ENCODE assay signal across 29 cellular contexts in the genomic region with DNA sequence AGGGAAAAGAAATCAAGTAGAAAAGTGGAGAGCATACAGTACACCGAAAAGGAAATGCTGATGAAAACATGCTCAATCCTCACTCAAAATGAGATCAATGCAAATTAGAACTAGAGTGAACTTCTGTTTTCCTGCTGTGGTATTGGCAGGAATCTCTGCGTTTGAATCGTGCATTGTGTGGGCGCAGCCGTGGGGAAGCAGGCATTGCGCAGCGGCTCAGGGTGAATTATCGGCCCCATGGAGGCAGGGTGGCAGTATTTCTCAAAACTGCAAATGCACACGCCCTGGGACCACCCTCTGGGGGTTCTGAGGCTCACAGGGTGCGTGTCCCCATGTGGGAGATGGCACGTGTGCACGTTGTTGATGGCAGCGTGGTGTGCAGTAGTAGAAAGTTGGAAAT.
DNase-seq lines count a peak whose midpoint lies in the region; ATAC-seq, FAIRE-seq and TF ChIP-seq lines count a peak whose summit lies in the region.
"Had no signal": no experiment of that assay in that cellular context is flagged by ENCODE, and none has a peak within 500 bp of the region (broad histone marks: within the 10 kb centered on the region; RNA-seq: fewer than 3 reads in every experiment).

No MANE protein-coding gene starts in this region.

- no peaks in the 10 kb centered on the region; the same call in 1 of the 2 replicates for H3K4me1 ChIP-seq in GM23338 (ENCODE audit: insufficient read depth)
- H3K4me1 ChIP-seq: A549, body of pancreas, vagina had no signal

- no peaks in the 10 kb centered on the region for H4K20me1 ChIP-seq in GM23338 (replicated peaks; ENCODE audit: insufficient read depth)

- ATAC-seq in GM23338 (no peak), HG02623 (IDR thresholded peaks at IDR 0.05; ENCODE audit: unreplicated experiment) (no peak)
- ATAC-seq: A549; body of pancreas; left colon; right cardiac atrium; stimulated activated naive CD8-positive, alpha-beta T cell treated with anti-CD3 and anti-CD28 coated beads, Interleukin-15, amount 100 ng/mL, for 72 hours had no signal

- no peaks in the 10 kb centered on the region; the same call in 2 of the 3 replicates for H3K9me3 Mint-ChIP-seq in GM23338
- H3K9me3 Mint-ChIP-seq: CD8-positive, alpha-beta memory T cell; stimulated activated naive CD8-positive, alpha-beta T cell treated with anti-CD3 and anti-CD28 coated beads, Interleukin-15, amount 100 ng/mL, for 72 hours had no signal

- H2AFZ ChIP-seq in GM23338, result no peak overlapping the region
- H2AFZ ChIP-seq: hepatocyte had no signal

- no peak overlapping the region for H3K4me3 ChIP-seq in GM23338
- H3K4me3 ChIP-seq: A549, body of pancreas, hepatocyte, thyroid gland, vagina had no signal

- FAIRE-seq in H54 (lab: Jason Lieb, UNC), result no peak
- FAIRE-seq: A549, endothelial cell of umbilical vein, frontal cortex had no signal

- peak overlapping the region; percentile 32; the same call in 1 of the 2 replicates for H3K27ac ChIP-seq in GM23338 (ENCODE audit: low read depth)
- H3K27ac ChIP-seq: A549, body of pancreas, hepatocyte, vagina had no signal

- H3K79me2 ChIP-seq in GM23338 (replicated peaks; ENCODE audit: insufficient read depth), result no peaks in the 10 kb centered on the region

- H3F3A ChIP-seq in GM23338 (replicated peaks; ENCODE audit: low read depth), result no peaks in the 10 kb centered on the region

- H3K27me3 ChIP-seq in GM23338 (ENCODE audit: insufficient read depth), result no peaks in the 10 kb centered on the region
- H3K27me3 ChIP-seq: body of pancreas, hepatocyte, thyroid gland, vagina had no signal

- H3K9me2 ChIP-seq in GM23338 (ENCODE audit: insufficient read depth), result no peaks in the 10 kb centered on the region

- H3K36me3 Mint-ChIP-seq in GM23338 (ENCODE audit: low read depth), result no peaks in the 10 kb centered on the region

- H3K4me1 Mint-ChIP-seq in GM23338, result peaks cover 26% of the 10 kb centered on the region
- H3K4me1 Mint-ChIP-seq: CD8-positive, alpha-beta memory T cell; stimulated activated naive CD8-positive, alpha-beta T cell treated with anti-CD3 and anti-CD28 coated beads, Interleukin-15, amount 100 ng/mL, for 72 hours had no signal

- H3K27me3 Mint-ChIP-seq in GM23338 (ENCODE audit: insufficient read depth, low read depth, poor library complexity), result peaks cover 9% of the 10 kb centered on the region
- H3K27me3 Mint-ChIP-seq: CD8-positive, alpha-beta memory T cell; stimulated activated naive CD8-positive, alpha-beta T cell treated with anti-CD3 and anti-CD28 coated beads, Interleukin-15, amount 100 ng/mL, for 72 hours had no signal

- H3K4me2 ChIP-seq in GM23338, result no peak overlapping the region
- H3K4me2 ChIP-seq: A549, hepatocyte had no signal

- no peak overlapping the region for H3K4me3 Mint-ChIP-seq in GM23338
- H3K4me3 Mint-ChIP-seq: CD8-positive, alpha-beta memory T cell; stimulated activated naive CD8-positive, alpha-beta T cell treated with anti-CD3 and anti-CD28 coated beads, Interleukin-15, amount 100 ng/mL, for 72 hours had no signal

- H3K27ac Mint-ChIP-seq in GM23338, result no peak overlapping the region

- no peak for TF ChIP-seq POLR2A in H54 (IDR thresholded peaks at IDR 0.05; ENCODE audit: low read depth, low read length)

- no peak for TF ChIP-seq CTCF in GM23338 (conservative IDR thresholded peaks at IDR 0.05; ENCODE audit: low read depth in 2 of 2)

- no peak for DNase-seq in GM23338 (ENCODE audit: low spot score)
- DNase-seq in astrocyte of the hippocampus (ENCODE audit: low read depth, low spot score), result peak; percentile 86
- peak in 39 of 42 donors; percentile 26 to 78 (median 57) for DNase-seq in head of caudate nucleus
- peak; percentile 56 for DNase-seq in putamen (ENCODE audit: low spot score)
- DNase-seq in activated naive CD4-positive, alpha-beta T cell (lab: John Stamatoyannopoulos, UW), result no peak
- no peak for DNase-seq in H54 (ENCODE audit: insufficient read length, low spot score)
- DNase-seq in NCI-H2171 (lab: John Stamatoyannopoulos, UW), result no peak
- DNase-seq: activated CD4-positive, alpha-beta T cell treated with anti-CD3 and anti-CD28 coated beads, Interleukin-2, amount 50 U/mL, for 4 hours; activated naive CD4-positive, alpha-beta T cell treated with Interleukin-2 at 50 U/mL for 16 hours; AML-193; body of pancreas; CD8-positive, alpha-beta memory T cell; HCEC 1CT; left colon; mammary epithelial cell; NCI-H1092 treated with DMSO at 0.1 percent for 48 hours; NCI-H187; NCI-H2171 treated with DMSO at 0.1 percent for 48 hours; NCI-H524 treated with DMSO at 0.1 percent for 48 hours; right cardiac atrium; stimulated activated CD4-positive, alpha-beta T cell treated with anti-CD3 and anti-CD28 coated beads, Interleukin-2, amount 100 ng/mL, for 24 hours; stimulated activated naive CD8-positive, alpha-beta T cell treated with anti-CD3 and anti-CD28 coated beads, Interleukin-15, amount 100 ng/mL, for 72 hours; thyroid gland had no signal

- intact Hi-C loops in head of caudate nucleus (cut with DNase I), result no loop called here

- no peaks in the 10 kb centered on the region for H3K36me3 ChIP-seq in GM23338 (ENCODE audit: insufficient read depth)
- H3K36me3 ChIP-seq: thyroid gland, vagina had no signal

TF ChIP-seq in GM23338, 12 proteins besides CTCF, POLR2A, EP300 and RAD21 (continues in another document):
- no peak for TF ChIP-seq NANOG (IDR thresholded peaks at IDR 0.05; ENCODE audit: borderline replicate concordance)
- TF ChIP-seq, protein P1, sequence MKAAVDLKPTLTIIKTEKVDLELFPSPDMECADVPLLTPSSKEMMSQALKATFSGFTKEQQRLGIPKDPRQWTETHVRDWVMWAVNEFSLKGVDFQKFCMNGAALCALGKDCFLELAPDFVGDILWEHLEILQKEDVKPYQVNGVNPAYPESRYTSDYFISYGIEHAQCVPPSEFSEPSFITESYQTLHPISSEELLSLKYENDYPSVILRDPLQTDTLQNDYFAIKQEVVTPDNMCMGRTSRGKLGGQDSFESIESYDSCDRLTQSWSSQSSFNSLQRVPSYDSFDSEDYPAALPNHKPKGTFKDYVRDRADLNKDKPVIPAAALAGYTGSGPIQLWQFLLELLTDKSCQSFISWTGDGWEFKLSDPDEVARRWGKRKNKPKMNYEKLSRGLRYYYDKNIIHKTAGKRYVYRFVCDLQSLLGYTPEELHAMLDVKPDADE (IDR thresholded peaks at IDR 0.05), result no peak
- no peak for TF ChIP-seq ZNF462 (CRISPR knock-in tag; IDR thresholded peaks at IDR 0.05)
- no peak for TF ChIP-seq ZNF331 (CRISPR knock-in tag; IDR thresholded peaks at IDR 0.05; ENCODE audit: low read depth)
- no peak for TF ChIP-seq JUNB (IDR thresholded peaks at IDR 0.05; ENCODE audit: unreplicated experiment)
- TF ChIP-seq CREB1 (CRISPR knock-in tag; IDR thresholded peaks at IDR 0.05; ENCODE audit: low read depth), result no peak

Comparison
In these comparisons a context has a peak if more than half of its experiments do, and no peak if none do; other contexts are left out.
1. DNase-seq: peak in astrocyte of the hippocampus (single experiment), head of caudate nucleus (39 of 42) and putamen (single experiment); none in GM23338 (single experiment), activated naive CD4-positive, alpha-beta T cell (0 of 4), H54 (single experiment) and NCI-H2171 (single experiment).